ENCODE assay signal across 31 cellular contexts in genomic region chr3:100489118-100489517, GRCh38.
"Had no signal": no experiment of that assay in that cellular context is flagged by ENCODE, and none has a peak within 500 bp of the region (broad histone marks: within the 10 kb centered on the region; RNA-seq: fewer than 3 reads in every experiment).

No MANE protein-coding gene starts in this region.

- H3K36me3 ChIP-seq: adrenal gland, ascending aorta, brain microvascular endothelial cell, breast epithelium, cardiac muscle cell had no signal

- H3K27ac ChIP-seq: adrenal gland, ascending aorta, body of pancreas, brain microvascular endothelial cell, breast epithelium, cardiac muscle cell had no signal

- H3K9me3 ChIP-seq: adrenal gland, ascending aorta, breast epithelium had no signal

- H3K4me3 ChIP-seq: adrenal gland, ascending aorta, body of pancreas, breast epithelium, cardiac muscle cell had no signal

- ATAC-seq: activated naive CD4-positive, alpha-beta T cell treated with anti-CD3 and anti-CD28 coated beads, Interleukin-2, amount 50 U/mL, for 72 hours; activated naive CD8-positive, alpha-beta T cell treated with anti-CD3 and anti-CD28 coated beads, Interleukin-2, amount 50 U/mL, for 24 hours; activated T-cell treated with anti-CD3 and anti-CD28 coated beads, Interleukin-2, amount 50 U/mL, for 4 hours; activated T-cell treated with anti-CD3 and anti-CD28 coated beads, Interleukin-2, amount 50 U/mL, for 72 hours; activated T-helper 17 cell treated with anti-CD3 and anti-CD28 coated beads, Interleukin-2, amount 50 U/mL, for 72 hours; body of pancreas had no signal

- H3K27me3 ChIP-seq: adrenal gland, ascending aorta, body of pancreas, brain microvascular endothelial cell, breast epithelium, cardiac muscle cell had no signal

- H3K4me1 ChIP-seq: breast epithelium had no signal

- DNase-seq: activated effector memory CD4-positive, alpha-beta T cell treated with anti-CD3 and anti-CD28 coated beads, Interleukin-2, amount 50 U/mL, for 16 hours; activated effector memory CD4-positive, alpha-beta T cell treated with Interleukin-2 at 50 U/mL for 16 hours; activated gamma-delta T cell; activated gamma-delta T cell treated with Interleukin-2 at 50 U/mL for 16 hours; activated naive CD4-positive, alpha-beta T cell; activated naive CD4-positive, alpha-beta T cell treated with anti-CD3 and anti-CD28 coated beads for 36 hours; activated naive CD4-positive, alpha-beta T cell treated with anti-CD3 and anti-CD28 coated beads, Interleukin-2, amount 10 ng/mL, durations not matched to agents 7 days and 5 days; activated naive CD4-positive, alpha-beta T cell treated with anti-CD3 and anti-CD28 coated beads, Interleukin-2, amount 50 U/mL, for 16 hours; activated naive CD4-positive, alpha-beta T cell treated with Interleukin-2 at 50 U/mL for 16 hours; activated naive CD8-positive, alpha-beta T cell treated with anti-CD3 and anti-CD28 coated beads for 36 hours; activated naive CD8-positive, alpha-beta T cell treated with anti-CD3 and anti-CD28 coated beads, Interleukin-2, amount 10 ng/mL, durations not matched to agents 7 days and 5 days; activated naive CD8-positive, alpha-beta T cell treated with anti-CD3 and anti-CD28 coated beads, Interleukin-2, amount 50 U/mL, for 24 hours; activated T-cell treated with anti-CD3 and anti-CD28 coated beads, Interleukin-2, amount 50 U/mL, for 24 hours; activated T-cell treated with anti-CD3 and anti-CD28 coated beads, Interleukin-2, amount 50 U/mL, for 4 hours; activated T-cell treated with anti-CD3 and anti-CD28 coated beads, Interleukin-2, amount 50 U/mL, for 48 hours; activated T-cell treated with anti-CD3 and anti-CD28 coated beads, Interleukin-2, amount 50 U/mL, for 72 hours; adrenal gland; amniotic stem cell; amygdala; anterior cingulate cortex; aorta; body of pancreas; brain microvascular endothelial cell; caudate nucleus; central memory CD4-positive, alpha-beta T cell; cerebellar nuclear complex had no signal
